ENCODE assay signal across 32 cellular contexts in the genomic region with DNA sequence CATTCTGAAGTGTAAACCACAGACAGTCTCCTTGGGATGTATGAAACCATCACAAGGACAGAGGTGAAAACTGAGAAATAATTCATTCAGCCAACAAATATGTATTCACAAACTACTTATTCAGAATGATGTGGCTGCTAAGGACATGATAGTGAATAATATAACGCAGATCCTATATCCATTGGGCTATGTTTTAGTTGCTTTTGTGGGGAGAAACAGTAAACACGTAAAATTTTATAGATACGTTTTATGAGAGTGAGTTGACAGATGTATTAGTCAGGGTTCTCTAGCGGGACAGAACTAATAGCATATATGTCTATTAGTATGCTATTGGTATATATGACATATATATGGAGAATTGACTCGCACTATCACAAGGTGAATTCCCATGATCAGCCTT.
"Had no signal": no experiment of that assay in that cellular context is flagged by ENCODE, and none has a peak within 500 bp of the region (broad histone marks: within the 10 kb centered on the region; RNA-seq: fewer than 3 reads in every experiment).

No MANE protein-coding gene starts in this region.

- H3K4me1 ChIP-seq: adrenal gland, body of pancreas, breast epithelium had no signal

- H3K27me3 ChIP-seq: adrenal gland, body of pancreas, brain microvascular endothelial cell, breast epithelium had no signal

- H3K36me3 ChIP-seq: adrenal gland, brain microvascular endothelial cell, breast epithelium had no signal

- FAIRE-seq: TTC549 had no signal

- H3K9me3 ChIP-seq: adrenal gland, body of pancreas, breast epithelium had no signal

- DNase-seq: activated B cell treated with CpG ODN at 0.5 μM for 24 hours; activated CD4-positive, alpha-beta memory T cell treated with anti-CD3 and anti-CD28 coated beads for 36 hours; activated CD4-positive, alpha-beta T cell treated with anti-CD3 and anti-CD28 coated beads for 4 hours; activated CD4-positive, alpha-beta T cell treated with anti-CD3 and anti-CD28 coated beads, Interleukin-2, amount 10 ng/mL, durations not matched to agents 24 days and 14 days; activated CD4-positive, alpha-beta T cell treated with anti-CD3 and anti-CD28 coated beads, Interleukin-2, amount 50 U/mL, for 1 hour; activated CD4-positive, alpha-beta T cell treated with anti-CD3 and anti-CD28 coated beads, Interleukin-2, amount 50 U/mL, for 4 hours; activated CD4-positive, CD25-positive, alpha-beta regulatory T cell treated with anti-CD3 and anti-CD28 coated beads, Interleukin-2, amount 50 U/mL, for 72 hours; activated CD8-positive, alpha-beta memory T cell treated with anti-CD3 and anti-CD28 coated beads, Interleukin-2, amount 50 U/mL, for 4 hours; activated CD8-positive, alpha-beta T cell treated with anti-CD3 and anti-CD28 coated beads for 36 hours; activated effector memory CD4-positive, alpha-beta T cell treated with anti-CD3 and anti-CD28 coated beads, Interleukin-2, amount 50 U/mL, for 16 hours; activated gamma-delta T cell treated with Interleukin-2 at 50 U/mL for 16 hours; activated naive CD4-positive, alpha-beta T cell; activated naive CD4-positive, alpha-beta T cell treated with anti-CD3 and anti-CD28 coated beads for 36 hours; activated naive CD4-positive, alpha-beta T cell treated with anti-CD3 and anti-CD28 coated beads, Interleukin-2, amount 50 U/mL, for 16 hours; activated naive CD8-positive, alpha-beta T cell treated with anti-CD3 and anti-CD28 coated beads for 36 hours; activated T-cell treated with anti-CD3 and anti-CD28 coated beads for 4 hours; activated T-cell treated with anti-CD3 and anti-CD28 coated beads, Interleukin-2, amount 50 U/mL, for 1 hour; activated T-cell treated with anti-CD3 and anti-CD28 coated beads, Interleukin-2, amount 50 U/mL, for 4 hours; activated T-cell treated with anti-CD3 and anti-CD28 coated beads, Interleukin-2, amount 50 U/mL, for 72 hours; adrenal gland; amniotic stem cell; aorta; body of pancreas; brain microvascular endothelial cell; central memory CD4-positive, alpha-beta T cell; T-helper 2 cell; T-helper 9 cell had no signal

- ATAC-seq: activated CD8-positive, alpha-beta T cell treated with anti-CD3 and anti-CD28 coated beads for 36 hours; activated naive CD4-positive, alpha-beta T cell treated with anti-CD3 and anti-CD28 coated beads, Interleukin-2, amount 50 U/mL, for 72 hours; activated T-cell treated with anti-CD3 and anti-CD28 coated beads, Interleukin-2, amount 50 U/mL, for 4 hours; activated T-cell treated with anti-CD3 and anti-CD28 coated beads, Interleukin-2, amount 50 U/mL, for 72 hours; activated T-helper 17 cell treated with anti-CD3 and anti-CD28 coated beads, Interleukin-2, amount 50 U/mL, for 72 hours; body of pancreas had no signal

- H3K27ac ChIP-seq: adrenal gland, body of pancreas, brain microvascular endothelial cell, breast epithelium, VCaP had no signal

- H3K4me3 ChIP-seq: adrenal gland, body of pancreas, breast epithelium had no signal
